In genomic region chr14:50943261-50943942, GRCh38 we compare ENCODE assay signal across 8 cellular contexts. TPM values are rescaled to one million over a fixed set of nuclear protein-coding genes. Genes with fewer than 3 reads are reported as not detected.
DNase-seq lines count a peak whose midpoint lies in the region; ATAC-seq and TF ChIP-seq lines count a peak whose summit lies in the region.

No MANE protein-coding gene starts in this region.

- H3K36me3 ChIP-seq in lower lobe of right lung (no peaks in the 10 kb centered on the region), thymus (ENCODE audit: control insufficient read depth, insufficient read depth) (no peaks in the 10 kb centered on the region)

- peak overlapping the region; percentile 86 for H3K27ac Mint-ChIP-seq in chondrocyte (ENCODE audit: unreplicated experiment)

- H3K27ac ChIP-seq in lower lobe of right lung, result peak overlapping the region; percentile 88
- peak overlapping the region; percentile 46 for H3K27ac ChIP-seq in thymus (ENCODE audit: low read depth)

- 14% methylated on average over 26 of the region's 26 CpGs for WGBS in thymus

- peak overlapping the region; percentile 91 for H3K4me3 Mint-ChIP-seq in chondrocyte (ENCODE audit: unreplicated experiment)

- no peaks in the 10 kb centered on the region for H3K27me3 Mint-ChIP-seq in chondrocyte (ENCODE audit: low read depth)

- intact Hi-C loops in lower lobe of right lung (cut with DNase I), result no loop called here

- no peaks in the 10 kb centered on the region for H3K9me3 ChIP-seq in lower lobe of right lung
- no peaks in the 10 kb centered on the region for H3K9me3 ChIP-seq in thymus (ENCODE audit: control insufficient read depth)

- ATAC-seq in lower lobe of right lung, result peak; percentile 70 to 81

- H3K4me1 ChIP-seq in lower lobe of right lung, result no peaks in the 10 kb centered on the region
- peaks cover 13% of the 10 kb centered on the region for H3K4me1 ChIP-seq in thymus (ENCODE audit: control insufficient read depth, insufficient read depth, low read length)

- peak; percentile 57 for DNase-seq in EH (ENCODE audit: low read depth)
- DNase-seq in NCI-H2227 treated with DMSO at 0.1 percent for 48 hours (lab: John Stamatoyannopoulos, UW), result peak; percentile 29
- DNase-seq in chondrocyte (ENCODE audit: low spot score), result no peak
- peak; percentile 70 for DNase-seq in lower lobe of right lung
- DNase-seq in NCI-H1694 treated with DMSO at 0.1 percent for 48 hours (lab: John Stamatoyannopoulos, UW), result no peak
- no peak for DNase-seq in stimulated activated CD4-positive, alpha-beta T cell treated with anti-CD3 and anti-CD28 coated beads, Interleukin-4, amount 100 ng/mL, for 24 hours
- no peak for DNase-seq in SHP77 treated with DMSO at 0.1 percent for 48 hours (lab: John Stamatoyannopoulos, UW)

- H3K4me3 ChIP-seq in lower lobe of right lung (peak overlapping the region; percentile 74), thymus (ENCODE audit: low read length) (peak overlapping the region; percentile 61)

- H3K4me1 Mint-ChIP-seq in chondrocyte (ENCODE audit: low read depth), result peaks cover 49% of the 10 kb centered on the region

- peaks cover 8% of the 10 kb centered on the region for H3K36me3 Mint-ChIP-seq in chondrocyte (ENCODE audit: low read depth)

- H3K27me3 ChIP-seq in lower lobe of right lung (ENCODE audit: low read depth), result no peaks in the 10 kb centered on the region
- peaks cover 3% of the 10 kb centered on the region for H3K27me3 ChIP-seq in thymus (ENCODE audit: control insufficient read depth, insufficient read depth)

- TF ChIP-seq CTCF in chondrocyte (IDR thresholded peaks at IDR 0.05) (no peak), lower lobe of right lung (IDR thresholded peaks at IDR 0.05) (no peak)

- H3K9me3 Mint-ChIP-seq in chondrocyte (ENCODE audit: low read depth), result no peaks in the 10 kb centered on the region

RNA-seq across cellular contexts. Expression of gene PYGL, which starts 0.9 kb away (rescaled TPM):
- total RNA-seq in chondrocyte (97.7 to 122 TPM (median 120 TPM) in 3 replicates), lower lobe of right lung (65.6 TPM)
- 27.5 TPM for polyA plus RNA-seq in thymus

Comparison
In these comparisons a context has a peak if more than half of its experiments do, and no peak if none do; other contexts are left out.
1. DNase-seq: peak in EH (single experiment), NCI-H2227 treated with DMSO at 0.1 percent for 48 hours (single experiment) and lower lobe of right lung (single experiment); none in chondrocyte (single experiment), NCI-H1694 treated with DMSO at 0.1 percent for 48 hours (single experiment), stimulated activated CD4-positive, alpha-beta T cell treated with anti-CD3 and anti-CD28 coated beads, Interleukin-4, amount 100 ng/mL, for 24 hours (single experiment) and SHP77 treated with DMSO at 0.1 percent for 48 hours (single experiment).